ENCODE assay signal across 18 cellular contexts in genomic region chr12:127115468-127116035, GRCh38.
DNase-seq lines count a peak whose midpoint lies in the region; ATAC-seq and TF ChIP-seq lines count a peak whose summit lies in the region.
"Had no signal": no experiment of that assay in that cellular context is flagged by ENCODE, and none has a peak within 500 bp of the region (broad histone marks: within the 10 kb centered on the region; RNA-seq: fewer than 3 reads in every experiment).

No MANE protein-coding gene starts in this region.

- no peaks in the 10 kb centered on the region for H3K9me3 Mint-ChIP-seq in activated CD4-positive, alpha-beta T cell treated with anti-CD3 and anti-CD28 coated beads, Interleukin-2, amount 10 ng/mL, durations not matched to agents 24 days and 14 days
- H3K9me3 Mint-ChIP-seq in activated CD8-positive, alpha-beta memory T cell treated with anti-CD3 and anti-CD28 coated beads, Interleukin-2, amount 10 ng/mL, durations not matched to agents 7 days and 5 days (ENCODE audit: low read depth), result no peaks in the 10 kb centered on the region

- CTCF ChIA-PET in activated CD8-positive, alpha-beta memory T cell treated with anti-CD3 and anti-CD28 coated beads, Interleukin-2, amount 10 ng/mL, durations not matched to agents 7 days and 5 days (lab: Charles Lee), result no interaction called here

- H3K4me3 ChIP-seq in epithelial cell of esophagus (ENCODE audit: low read length), result no peak overlapping the region
- H3K4me3 ChIP-seq: BLaER1 treated with 17β-estradiol and CSF1 and Interleukin-3, amounts not matched to agents 10 nM and 100 nM; SJSA1 had no signal

- peaks cover 6% of the 10 kb centered on the region for H3K27me3 Mint-ChIP-seq in activated CD4-positive, alpha-beta T cell treated with anti-CD3 and anti-CD28 coated beads, Interleukin-2, amount 10 ng/mL, durations not matched to agents 24 days and 14 days
- H3K27me3 Mint-ChIP-seq in activated CD8-positive, alpha-beta memory T cell treated with anti-CD3 and anti-CD28 coated beads, Interleukin-2, amount 10 ng/mL, durations not matched to agents 7 days and 5 days, result peaks cover 22% of the 10 kb centered on the region

- peak; percentile 6 for DNase-seq in activated CD4-positive, alpha-beta T cell treated with anti-CD3 and anti-CD28 coated beads, Interleukin-2, amount 10 ng/mL, durations not matched to agents 24 days and 14 days
- DNase-seq in activated CD4-positive, alpha-beta T cell treated with anti-CD3 and anti-CD28 coated beads, Interleukin-2, amount 50 U/mL, for 48 hours, result no peak
- DNase-seq in RPMI7951 (ENCODE audit: low read depth), result peak; percentile 9
- peak; percentile 46 for DNase-seq in epithelial cell of esophagus (ENCODE audit: low read depth)
- DNase-seq in T-helper 1 cell, result no peak
- no peak for DNase-seq in activated CD8-positive, alpha-beta memory T cell treated with anti-CD3 and anti-CD28 coated beads, Interleukin-2, amount 10 ng/mL, durations not matched to agents 7 days and 5 days
- no peak for DNase-seq in DMS114 treated with DMSO at 0.1 percent for 48 hours (lab: John Stamatoyannopoulos, UW; ENCODE audit: unreplicated experiment)
- DNase-seq: 8988T, H9, Karpas-422, NCI-H1105 treated with DMSO at 0.1 percent for 48 hours, NCI-H1694 treated with DMSO at 0.1 percent for 48 hours, NCI-H2107, NCI-H2227 treated with DMSO at 0.1 percent for 48 hours, NCI-H524 had no signal

- H3K4me1 Mint-ChIP-seq in activated CD4-positive, alpha-beta T cell treated with anti-CD3 and anti-CD28 coated beads, Interleukin-2, amount 10 ng/mL, durations not matched to agents 24 days and 14 days, result no peaks in the 10 kb centered on the region
- no peaks in the 10 kb centered on the region for H3K4me1 Mint-ChIP-seq in activated CD8-positive, alpha-beta memory T cell treated with anti-CD3 and anti-CD28 coated beads, Interleukin-2, amount 10 ng/mL, durations not matched to agents 7 days and 5 days

- no peaks in the 10 kb centered on the region for H3K36me3 Mint-ChIP-seq in activated CD4-positive, alpha-beta T cell treated with anti-CD3 and anti-CD28 coated beads, Interleukin-2, amount 10 ng/mL, durations not matched to agents 24 days and 14 days (ENCODE audit: low read depth)
- H3K36me3 Mint-ChIP-seq in activated CD8-positive, alpha-beta memory T cell treated with anti-CD3 and anti-CD28 coated beads, Interleukin-2, amount 10 ng/mL, durations not matched to agents 7 days and 5 days, result no peaks in the 10 kb centered on the region

- H3K27ac Mint-ChIP-seq in activated CD4-positive, alpha-beta T cell treated with anti-CD3 and anti-CD28 coated beads, Interleukin-2, amount 10 ng/mL, durations not matched to agents 24 days and 14 days, result no peak overlapping the region
- no peak overlapping the region for H3K27ac Mint-ChIP-seq in activated CD8-positive, alpha-beta memory T cell treated with anti-CD3 and anti-CD28 coated beads, Interleukin-2, amount 10 ng/mL, durations not matched to agents 7 days and 5 days
- H3K27ac Mint-ChIP-seq: H9 had no signal

- intact Hi-C loops in activated CD4-positive, alpha-beta T cell treated with anti-CD3 and anti-CD28 coated beads, Interleukin-2, amount 10 ng/mL, durations not matched to agents 24 days and 14 days (cut with micrococcal nuclease), result no loop called here

- TF ChIP-seq CTCF in epithelial cell of esophagus (IDR thresholded peaks at IDR 0.05; ENCODE audit: insufficient read depth, low read depth, low read length, missing control alignments), result no peak

- no peak for ATAC-seq in activated CD8-positive, alpha-beta memory T cell treated with anti-CD3 and anti-CD28 coated beads, Interleukin-2, amount 10 ng/mL, durations not matched to agents 7 days and 5 days
- no peak for ATAC-seq in GM18519 (IDR thresholded peaks at IDR 0.05; ENCODE audit: low FRiP score, unreplicated experiment)

- no peak overlapping the region for H3K4me3 Mint-ChIP-seq in activated CD4-positive, alpha-beta T cell treated with anti-CD3 and anti-CD28 coated beads, Interleukin-2, amount 10 ng/mL, durations not matched to agents 24 days and 14 days
- H3K4me3 Mint-ChIP-seq in activated CD8-positive, alpha-beta memory T cell treated with anti-CD3 and anti-CD28 coated beads, Interleukin-2, amount 10 ng/mL, durations not matched to agents 7 days and 5 days, result no peak overlapping the region
- H3K4me3 Mint-ChIP-seq: H9 had no signal

Comparison
In these comparisons a context has a peak if more than half of its experiments do, and no peak if none do; other contexts are left out.
1. DNase-seq: peak in activated CD4-positive, alpha-beta T cell treated with anti-CD3 and anti-CD28 coated beads, Interleukin-2, amount 10 ng/mL, durations not matched to agents 24 days and 14 days (single experiment), RPMI7951 (single experiment) and epithelial cell of esophagus (single experiment); none in activated CD4-positive, alpha-beta T cell treated with anti-CD3 and anti-CD28 coated beads, Interleukin-2, amount 50 U/mL, for 48 hours (0 of 2), T-helper 1 cell (0 of 5), activated CD8-positive, alpha-beta memory T cell treated with anti-CD3 and anti-CD28 coated beads, Interleukin-2, amount 10 ng/mL, durations not matched to agents 7 days and 5 days (single experiment) and DMS114 treated with DMSO at 0.1 percent for 48 hours (single experiment).